ENCODE assay signal across 9 cellular contexts in the genomic region with DNA sequence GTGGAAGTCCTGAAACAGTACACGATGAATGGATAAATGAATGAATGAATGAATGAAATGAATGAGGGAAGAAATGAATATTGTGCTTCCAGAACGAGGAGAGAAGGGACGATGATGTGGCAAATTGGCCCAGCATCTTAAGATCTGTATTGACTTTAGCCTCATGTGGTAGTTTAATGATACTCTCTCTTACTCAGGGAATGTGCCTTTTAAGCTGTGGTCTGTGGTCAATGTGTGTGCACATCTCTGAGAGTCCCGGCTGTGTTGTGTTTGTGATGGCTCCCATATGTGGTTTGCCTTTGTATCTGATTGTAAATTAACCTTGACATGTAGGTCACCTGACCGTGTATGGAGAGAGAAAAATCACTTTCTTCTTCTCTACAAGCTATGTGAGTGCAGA.
DNase-seq lines count a peak whose midpoint lies in the region; ATAC-seq and TF ChIP-seq lines count a peak whose summit lies in the region.
"Had no signal": no experiment of that assay in that cellular context is flagged by ENCODE, and none has a peak within 500 bp of the region (broad histone marks: within the 10 kb centered on the region; RNA-seq: fewer than 3 reads in every experiment).

No MANE protein-coding gene starts in this region.

- H3K27me3 Mint-ChIP-seq in natural killer cell (ENCODE audit: low read depth in 2 of 2), result peaks cover 7 to 19% of the 10 kb centered on the region in 2 donors

- peak overlapping the region; percentile 13 for H3K4me3 Mint-ChIP-seq in natural killer cell
- H3K4me3 Mint-ChIP-seq: GM23338 had no signal

- H3K4me3 ChIP-seq in adipocyte (ENCODE audit: low read length), result peak overlapping the region; percentile 49
- H3K4me3 ChIP-seq: GM23338 had no signal

- H3K9me3 ChIP-seq in adipocyte (ENCODE audit: control insufficient read depth, low read length), result no peaks in the 10 kb centered on the region

- intact Hi-C loops in natural killer cell (cut with micrococcal nuclease), result loop anchor here (5.0 kb wide), 1 partner anchor 93 kb away; the partner anchor contains the start of gene NEDD4L

- peak; percentile 71 for DNase-seq in GM03348 (ENCODE audit: low spot score)
- peak; percentile 78 for DNase-seq in adipocyte (ENCODE audit: low read depth)
- no peak for DNase-seq in natural killer cell
- no peak for DNase-seq in stimulated activated CD4-positive, alpha-beta T cell treated with anti-CD3 and anti-CD28 coated beads, Interleukin-4, amount 100 ng/mL, for 1 hour
- DNase-seq in T-helper 9 cell, result no peak
- DNase-seq in NCI-H226, result no peak

- ATAC-seq in HG02623 (IDR thresholded peaks at IDR 0.05; ENCODE audit: unreplicated experiment) (peak; percentile 61), natural killer cell (peak; percentile 38 to 80 (median 66)), GM18519 (IDR thresholded peaks at IDR 0.05; ENCODE audit: low FRiP score, unreplicated experiment) (no peak)

- H3K27me3 ChIP-seq in adipocyte (replicated peaks; ENCODE audit: control insufficient read depth, insufficient read depth, low read length), result no peaks in the 10 kb centered on the region

- no peak overlapping the region for H3K27ac Mint-ChIP-seq in natural killer cell

- no peak overlapping the region for H3K9ac ChIP-seq in adipocyte (ENCODE audit: low read length)

- H3K36me3 ChIP-seq in adipocyte (ENCODE audit: control insufficient read depth, insufficient read depth, low read length, severe bottlenecking), result no peaks in the 10 kb centered on the region

- H3K9me3 Mint-ChIP-seq in natural killer cell, result no peaks in the 10 kb centered on the region
- H3K9me3 Mint-ChIP-seq: GM23338 had no signal

- peaks cover 12 to 15% of the 10 kb centered on the region in 2 donors for H3K4me1 Mint-ChIP-seq in natural killer cell

- H3K4me1 ChIP-seq in adipocyte (ENCODE audit: control insufficient read depth, insufficient read depth, low read length), result peaks cover 31% of the 10 kb centered on the region

- H3K36me3 Mint-ChIP-seq in natural killer cell, result no peaks in the 10 kb centered on the region

- TF ChIP-seq CTCF in natural killer cell (IDR thresholded peaks at IDR 0.05), result no peak

Comparison
In these comparisons a context has a peak if more than half of its experiments do, and no peak if none do; other contexts are left out.
1. DNase-seq: peak in GM03348 (single experiment) and adipocyte (single experiment); none in natural killer cell (single experiment), stimulated activated CD4-positive, alpha-beta T cell treated with anti-CD3 and anti-CD28 coated beads, Interleukin-4, amount 100 ng/mL, for 1 hour (single experiment), T-helper 9 cell (single experiment) and NCI-H226 (single experiment).